Comparison of ENCODE assay signal across 1 cellular context in the genomic region with DNA sequence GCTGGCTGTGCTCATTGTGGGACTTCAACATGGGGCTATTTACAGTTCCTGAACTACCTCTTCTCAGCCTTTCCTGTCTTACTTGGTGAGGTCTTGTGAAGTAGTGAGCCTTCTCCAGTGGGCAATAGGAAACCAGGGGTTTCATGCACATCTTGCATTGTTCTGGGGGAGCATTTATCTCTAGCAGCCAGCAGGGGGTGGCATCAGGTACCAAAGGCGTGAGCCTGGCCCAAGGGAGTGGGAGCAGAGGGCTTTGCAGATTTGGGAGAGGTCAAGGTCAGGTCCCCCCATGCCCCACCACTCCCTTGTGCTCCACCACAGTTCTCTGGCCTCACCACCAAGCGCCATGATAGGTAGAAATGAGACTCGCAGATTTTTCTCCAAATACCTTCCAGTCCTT.
TF ChIP-seq lines count a peak whose summit lies in the region.

No MANE protein-coding gene starts in this region.

TF ChIP-seq in HCT116, 20 proteins besides CTCF, POLR2A, EP300 and RAD21 (continued from another document):
- TF ChIP-seq, protein P1, sequence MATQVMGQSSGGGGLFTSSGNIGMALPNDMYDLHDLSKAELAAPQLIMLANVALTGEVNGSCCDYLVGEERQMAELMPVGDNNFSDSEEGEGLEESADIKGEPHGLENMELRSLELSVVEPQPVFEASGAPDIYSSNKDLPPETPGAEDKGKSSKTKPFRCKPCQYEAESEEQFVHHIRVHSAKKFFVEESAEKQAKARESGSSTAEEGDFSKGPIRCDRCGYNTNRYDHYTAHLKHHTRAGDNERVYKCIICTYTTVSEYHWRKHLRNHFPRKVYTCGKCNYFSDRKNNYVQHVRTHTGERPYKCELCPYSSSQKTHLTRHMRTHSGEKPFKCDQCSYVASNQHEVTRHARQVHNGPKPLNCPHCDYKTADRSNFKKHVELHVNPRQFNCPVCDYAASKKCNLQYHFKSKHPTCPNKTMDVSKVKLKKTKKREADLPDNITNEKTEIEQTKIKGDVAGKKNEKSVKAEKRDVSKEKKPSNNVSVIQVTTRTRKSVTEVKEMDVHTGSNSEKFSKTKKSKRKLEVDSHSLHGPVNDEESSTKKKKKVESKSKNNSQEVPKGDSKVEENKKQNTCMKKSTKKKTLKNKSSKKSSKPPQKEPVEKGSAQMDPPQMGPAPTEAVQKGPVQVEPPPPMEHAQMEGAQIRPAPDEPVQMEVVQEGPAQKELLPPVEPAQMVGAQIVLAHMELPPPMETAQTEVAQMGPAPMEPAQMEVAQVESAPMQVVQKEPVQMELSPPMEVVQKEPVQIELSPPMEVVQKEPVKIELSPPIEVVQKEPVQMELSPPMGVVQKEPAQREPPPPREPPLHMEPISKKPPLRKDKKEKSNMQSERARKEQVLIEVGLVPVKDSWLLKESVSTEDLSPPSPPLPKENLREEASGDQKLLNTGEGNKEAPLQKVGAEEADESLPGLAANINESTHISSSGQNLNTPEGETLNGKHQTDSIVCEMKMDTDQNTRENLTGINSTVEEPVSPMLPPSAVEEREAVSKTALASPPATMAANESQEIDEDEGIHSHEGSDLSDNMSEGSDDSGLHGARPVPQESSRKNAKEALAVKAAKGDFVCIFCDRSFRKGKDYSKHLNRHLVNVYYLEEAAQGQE (IDR thresholded peaks at IDR 0.05; ENCODE audit: low read depth), result no peak
- TF ChIP-seq ZBTB33 (IDR thresholded peaks at IDR 0.05; ENCODE audit: extremely low read depth, insufficient replicate concordance, low read length) (no peak), SIN3A (IDR thresholded peaks at IDR 0.05; ENCODE audit: low read depth) (no peak), TCF7L2 (IDR thresholded peaks at IDR 0.05; ENCODE audit: borderline replicate concordance, extremely low read depth, insufficient read depth, insufficient read length) (no peak), SRF (IDR thresholded peaks at IDR 0.05; ENCODE audit: low read depth) (no peak), EZH2 (IDR thresholded peaks at IDR 0.05) (no peak), CEBPB (IDR thresholded peaks at IDR 0.05; ENCODE audit: low read depth) (no peak), ELF1 (IDR thresholded peaks at IDR 0.05; ENCODE audit: borderline replicate concordance, low read depth) (no peak)
TF ChIP-seq in HCT116: peak in this region for 0.
